In genomic region chr6:106979435-106979884, GRCh38 we compare ENCODE assay signal across 8 cellular contexts. TPM values are rescaled to one million over a fixed set of nuclear protein-coding genes. Genes with fewer than 3 reads are reported as not detected.
DNase-seq lines count a peak whose midpoint lies in the region; ATAC-seq and TF ChIP-seq lines count a peak whose summit lies in the region.
"Had no signal": no experiment of that assay in that cellular context is flagged by ENCODE, and none has a peak within 500 bp of the region (broad histone marks: within the 10 kb centered on the region; RNA-seq: fewer than 3 reads in every experiment).

No MANE protein-coding gene starts in this region.

- TF ChIP-seq EP300 in Ishikawa (IDR thresholded peaks at IDR 0.05; ENCODE audit: borderline replicate concordance) (no peak), neural cell (conservative IDR thresholded peaks at IDR 0.05; ENCODE audit: poor library complexity, severe bottlenecking) (no peak)

- H3K36me3 ChIP-seq in Panc1 (ENCODE audit: control insufficient read depth, insufficient read depth, low read length) (no peaks in the 10 kb centered on the region; the same call in 1 of the 2 replicates), neural cell (ENCODE audit: insufficient read depth, low read length) (no peaks in the 10 kb centered on the region)

- no peaks in the 10 kb centered on the region for H3K9me2 ChIP-seq in neural cell (ENCODE audit: insufficient read depth, low read length)

- peak; percentile 78 for ATAC-seq in Panc1

- peak overlapping the region; percentile 13 for H3K9ac ChIP-seq in neural cell (ENCODE audit: low read length)

- intact Hi-C loops in Panc1 (cut with micrococcal nuclease; ENCODE audit: unreplicated experiment): loop anchor here (2.0 to 10.0 kb wide), 5 partner anchors 95 to 532 kb away; no protein-coding TSS in a partner anchor

- peak; percentile 99 for TF ChIP-seq RAD21 in Ishikawa (IDR thresholded peaks at IDR 0.05; ENCODE audit: low read depth)
- TF ChIP-seq RAD21 in neural cell (conservative IDR thresholded peaks at IDR 0.05): peak; percentile 94

- no peaks in the 10 kb centered on the region for H3F3A ChIP-seq in neural cell (ENCODE audit: insufficient read depth, low read length, poor library complexity, severe bottlenecking)

- H3K27me3 ChIP-seq in Panc1 (ENCODE audit: control insufficient read depth, insufficient read depth, low read length) (peaks cover 11% of the 10 kb centered on the region), neural cell (ENCODE audit: insufficient read depth, low read depth, low read length) (no peaks in the 10 kb centered on the region)

- H3K9me3 ChIP-seq in Panc1 (ENCODE audit: control insufficient read depth, insufficient read depth, low read depth, low read length): no peaks in the 10 kb centered on the region
- no peaks in the 10 kb centered on the region for H3K9me3 ChIP-seq in neural cell (ENCODE audit: low read length)

- peaks cover under 1% of the 10 kb centered on the region for H3K79me2 ChIP-seq in neural cell (replicated peaks; ENCODE audit: insufficient read depth, low read length)

- H4K20me1 ChIP-seq in neural cell (ENCODE audit: insufficient read depth): no peaks in the 10 kb centered on the region

- H2AFZ ChIP-seq in neural cell (ENCODE audit: low read depth, low read length): no peak overlapping the region

- in situ Hi-C loops in Panc1 (cut with HindIII; ENCODE audit: low pct_unique_long_range_greater_than_20kb, low sequenced_read_pairs): no loop called here

- H3K4me1 ChIP-seq in Panc1 (ENCODE audit: control insufficient read depth, insufficient read depth, low read length): no peaks in the 10 kb centered on the region

- H3K27ac ChIP-seq in Panc1 (ENCODE audit: low read length) (no peak overlapping the region), neural cell (ENCODE audit: low read length) (no peak overlapping the region)
- H3K27ac ChIP-seq: skin epidermis had no signal

- no peak overlapping the region for H3K4me3 ChIP-seq in Panc1 (ENCODE audit: low read depth in 2 of 2, low read length in 2 of 2)
- no peak overlapping the region for H3K4me3 ChIP-seq in fibroblast of pulmonary artery (replicated peaks; ENCODE audit: low read depth, low read length)
- H3K4me3 ChIP-seq in neural cell (ENCODE audit: low read length): no peak overlapping the region
- H3K4me3 ChIP-seq: skin epidermis had no signal

- DNase-seq in Panc1 (ENCODE audit: low read depth, low spot score) (peak; percentile 76), fibroblast of pulmonary artery (ENCODE audit: low read depth) (peak; percentile 86)
- DNase-seq in activated T-cell treated with anti-CD3 and anti-CD28 coated beads, Interleukin-2, amount 50 U/mL, for 48 hours: peak; percentile 86 to 88
- DNase-seq in stimulated activated naive CD4-positive, alpha-beta T cell treated with Interleukin-2 at 50 U/mL for 16 hours (lab: John Stamatoyannopoulos, UW): peak; percentile 69

- POLR2A ChIA-PET in Panc1 (lab: Charles Lee): no interaction called here

- H3K4me2 ChIP-seq in neural cell (ENCODE audit: low read length): no peak overlapping the region

- no TSS peak for BruUV-seq in Panc1 (replicated peaks; lab: Mats Ljungman, UMichigan)

- TF ChIP-seq CTCF in GM12873 (IDR thresholded peaks at IDR 0.05; ENCODE audit: insufficient read depth, low read depth, low read length, missing control alignments) (peak; percentile 96), Panc1 (IDR thresholded peaks at IDR 0.05) (peak; percentile 99), fibroblast of pulmonary artery (IDR thresholded peaks at IDR 0.05; ENCODE audit: low read length, missing control alignments) (peak; percentile 93), neural cell (IDR thresholded peaks at IDR 0.05; ENCODE audit: poor library complexity, severe bottlenecking) (peak; percentile 96)

- CTCF ChIA-PET in Panc1 (lab: Charles Lee): interaction anchor here (0.6 to 1.6 kb wide), 12 partner anchors 18 to 602 kb away, joined by 3 to 19 read pairs (median 4); no protein-coding TSS in a partner anchor

TF ChIP-seq in Ishikawa, 13 proteins besides CTCF, POLR2A, EP300 and RAD21:
- TF ChIP-seq CREB1 (IDR thresholded peaks at IDR 0.05; ENCODE audit: low read depth): no peak
- TF ChIP-seq EGR1 (IDR thresholded peaks at IDR 0.05): no peak

TF ChIP-seq in neural cell, 6 proteins besides CTCF, POLR2A, EP300 and RAD21:
- no peak for TF ChIP-seq MXI1 (conservative IDR thresholded peaks at IDR 0.05; ENCODE audit: poor library complexity, severe bottlenecking)
- TF ChIP-seq POLR2AphosphoS5 (IDR thresholded peaks at IDR 0.05): no peak
- TF ChIP-seq TAF1 (IDR thresholded peaks at IDR 0.05; ENCODE audit: low read depth): no peak
- TF ChIP-seq SMC3 (conservative IDR thresholded peaks at IDR 0.05; ENCODE audit: poor library complexity): peak; percentile 92

RNA-seq across cellular contexts. Expression of gene CD24, which starts 4.9 kb away (rescaled TPM):
- total RNA-seq in Panc1 (2021; ENCODE audit: unreplicated experiment): 57.4 TPM
- polyA plus RNA-seq in Panc1 (2012; ENCODE audit: insufficient read length): 242 TPM
- polyA plus RNA-seq in neural cell: 1,994 and 2,264 TPM in 2 replicates
- polyA minus RNA-seq in neural cell: 1,714 and 1,764 TPM in 2 replicates

RNA-seq across cellular contexts. Expression of gene MTRES1, which starts 48.5 kb away (rescaled TPM):
- total RNA-seq in Panc1 (2021; ENCODE audit: unreplicated experiment): 12.7 TPM
- polyA plus RNA-seq in Panc1 (2012; ENCODE audit: insufficient read length): 7.4 TPM
- 15.8 and 21.9 TPM in 2 replicates for polyA plus RNA-seq in neural cell
- polyA minus RNA-seq in neural cell: 28.2 and 28.6 TPM in 2 replicates
